Comparison of ENCODE assay signal across 30 cellular contexts in genomic region chr7:85914437-85914836, GRCh38.
"Had no signal": no experiment of that assay in that cellular context is flagged by ENCODE, and none has a peak within 500 bp of the region (broad histone marks: within the 10 kb centered on the region; RNA-seq: fewer than 3 reads in every experiment).

No MANE protein-coding gene starts in this region.

- H3K4me3 Mint-ChIP-seq: dendritic cell treated with granulocyte-macrophage colony-stimulating factor and Interleukin-4, amounts not matched to agents 40 ng/mL and 50 ng/mL, for 4 days; effector memory CD8-positive, alpha-beta T cell; endodermal cell had no signal

- H3K4me2 ChIP-seq: hepatocyte had no signal

- ATAC-seq: effector memory CD8-positive, alpha-beta T cell; esophagus mucosa; foreskin keratinocyte; gastrocnemius medialis; gastroesophageal sphincter; heart left ventricle; heart right ventricle had no signal

- H3K4me1 Mint-ChIP-seq: endodermal cell had no signal

- H3K27ac ChIP-seq: colonic mucosa, coronary artery, dorsolateral prefrontal cortex, epithelial cell of prostate, esophagus muscularis mucosa, esophagus squamous epithelium, foreskin keratinocyte, gastrocnemius medialis, gastroesophageal sphincter, heart left ventricle, heart right ventricle, hepatocyte had no signal

- H3K9me3 Mint-ChIP-seq: endodermal cell had no signal

- DNase-seq: colonic mucosa; cortex of kidney; dermis blood vessel endothelial cell; dorsolateral prefrontal cortex; effector CD4-positive, alpha-beta T cell; effector CD8-positive, alpha-beta T cell; effector memory CD4-positive, alpha-beta T cell; effector memory CD8-positive, alpha-beta T cell; endodermal cell; erythroblast; esophagus squamous epithelium; foreskin fibroblast; foreskin keratinocyte; foreskin melanocyte; gastrocnemius medialis; glutamatergic neuron; head of caudate nucleus; heart left ventricle; heart right ventricle had no signal

- H3K27ac Mint-ChIP-seq: dendritic cell treated with granulocyte-macrophage colony-stimulating factor and Interleukin-4, amounts not matched to agents 40 ng/mL and 50 ng/mL, for 4 days; effector memory CD8-positive, alpha-beta T cell; endodermal cell had no signal

- H3K4me3 ChIP-seq: colonic mucosa, coronary artery, dorsolateral prefrontal cortex, esophagus muscularis mucosa, esophagus squamous epithelium, gastrocnemius medialis, gastroesophageal sphincter, heart left ventricle, heart right ventricle, hepatocyte had no signal

- H3K9me3 ChIP-seq: colonic mucosa, esophagus squamous epithelium, gastrocnemius medialis had no signal

- H3K36me3 ChIP-seq: colonic mucosa, esophagus muscularis mucosa, esophagus squamous epithelium, gastrocnemius medialis, gastroesophageal sphincter, heart left ventricle, heart right ventricle had no signal

- H3K27me3 Mint-ChIP-seq: dendritic cell treated with granulocyte-macrophage colony-stimulating factor and Interleukin-4, amounts not matched to agents 40 ng/mL and 50 ng/mL, for 4 days; effector memory CD8-positive, alpha-beta T cell had no signal

- H3K4me1 ChIP-seq: colonic mucosa, esophagus muscularis mucosa, esophagus squamous epithelium, foreskin keratinocyte, gastrocnemius medialis, gastroesophageal sphincter, heart left ventricle, heart right ventricle had no signal

- FAIRE-seq: colon, endometrium, endothelial cell of umbilical vein, frontal cortex had no signal
